In genomic region chr9:98018347-98018746, GRCh38 we compare ENCODE assay signal across 33 cellular contexts. TPM values are rescaled to one million over a fixed set of nuclear protein-coding genes. Genes with fewer than 3 reads are reported as not detected.
A peak's percentile ranks its signal among the peaks of the same experiment; 100 is the strongest.
DNase-seq lines count a peak whose midpoint lies in the region; ATAC-seq, FAIRE-seq and TF ChIP-seq lines count a peak whose summit lies in the region.
"Had no signal": no experiment of that assay in that cellular context is flagged by ENCODE, and none has a peak within 500 bp of the region (broad histone marks: within the 10 kb centered on the region; RNA-seq: fewer than 3 reads in every experiment).

No MANE protein-coding gene starts in this region.

- TF ChIP-seq EP300 in K562 (IDR thresholded peaks at IDR 0.05; ENCODE audit: low read length): no peak

- peaks cover 13% of the 10 kb centered on the region; the same call in 1 of the 2 replicates for H3K79me2 ChIP-seq in Karpas-422 (ENCODE audit: low read length)
- peaks cover 2% of the 10 kb centered on the region; the same call in 1 of the 3 replicates for H3K79me2 ChIP-seq in K562 (ENCODE audit: control insufficient read depth, insufficient read depth, low read length)

- H3K27ac ChIP-seq in CD8-positive, alpha-beta T cell (ENCODE audit: low read depth, low read length): no peak overlapping the region
- H3K27ac ChIP-seq in Karpas-422 (ENCODE audit: low read length): peak overlapping the region; percentile 81
- no peak overlapping the region for H3K27ac ChIP-seq in K562 (ENCODE audit: extremely low read depth, low read depth, low read length)
- H3K27ac ChIP-seq in prostate gland: no peak overlapping the region
- H3K27ac ChIP-seq: ovary, stomach had no signal

- no peaks in the 10 kb centered on the region for H3K9me2 ChIP-seq in Karpas-422 (replicated peaks; ENCODE audit: insufficient read depth, low read length)

- 80% methylated on average over 5 of the region's 5 CpGs for WGBS in K562 (ENCODE audit: insufficient coverage, low coverage, missing lambda C conversion rate)
- WGBS in prostate gland: 51% methylated on average over 5 of the region's 5 CpGs

- no peaks in the 10 kb centered on the region for H3K9me3 ChIP-seq in CD8-positive, alpha-beta T cell (ENCODE audit: low read length)
- no peaks in the 10 kb centered on the region for H3K9me3 ChIP-seq in Karpas-422 (ENCODE audit: low read length)
- no peaks in the 10 kb centered on the region for H3K9me3 ChIP-seq in K562 (replicated peaks; ENCODE audit: control insufficient read depth, insufficient read depth, low read depth, low read length)
- H3K9me3 ChIP-seq in prostate gland: no peaks in the 10 kb centered on the region
- H3K9me3 ChIP-seq: colonic mucosa, ovary, Peyer's patch, stomach had no signal

- intact Hi-C loops in CD8-positive, alpha-beta T cell (cut with DNase I, micrococcal nuclease): no loop called here
- intact Hi-C loops in K562 (cut with micrococcal nuclease) (no loop called here), prostate gland (cut with DNase I) (no loop called here)

- no peaks in the 10 kb centered on the region for H3K9me1 ChIP-seq in K562 (ENCODE audit: control insufficient read depth, insufficient read depth, low read length)

- TF ChIP-seq POLR2A in K562 (conservative IDR thresholded peaks at IDR 0.05) (peak; percentile 32; the same call in 1 of the 2 replicates), prostate gland (IDR thresholded peaks at IDR 0.05) (no peak)

- H3K4me2 ChIP-seq in Karpas-422 (ENCODE audit: low read depth, low read length, poor library complexity, severe bottlenecking) (no peak overlapping the region), K562 (ENCODE audit: insufficient read depth, low read length) (no peak overlapping the region)

- H3K27me3 ChIP-seq in CD8-positive, alpha-beta T cell (ENCODE audit: insufficient read depth, low read length): no peaks in the 10 kb centered on the region
- H3K27me3 ChIP-seq in Karpas-422 (ENCODE audit: low read length): no peaks in the 10 kb centered on the region
- H3K27me3 ChIP-seq in K562 (ENCODE audit: control insufficient read depth in 2 of 2, insufficient read depth in 2 of 2, low read length in 2 of 2): no peaks in the 10 kb centered on the region
- no peaks in the 10 kb centered on the region for H3K27me3 ChIP-seq in prostate gland (replicated peaks; ENCODE audit: insufficient read depth)
- H3K27me3 ChIP-seq: colonic mucosa, ovary, Peyer's patch, stomach had no signal

- no peaks in the 10 kb centered on the region for H3K4me1 ChIP-seq in CD8-positive, alpha-beta T cell (ENCODE audit: insufficient read depth, low read length)
- peaks cover 80% of the 10 kb centered on the region for H3K4me1 ChIP-seq in Karpas-422 (ENCODE audit: low read length)
- no peaks in the 10 kb centered on the region; a peak in 1 of 5 replicates for H3K4me1 ChIP-seq in K562 (replicated peaks in 1 of 2; ENCODE audit: control insufficient read depth in 2 of 2, insufficient read depth in 2 of 2, low read length in 2 of 2)
- no peaks in the 10 kb centered on the region for H3K4me1 ChIP-seq in prostate gland (replicated peaks)
- H3K4me1 ChIP-seq: colonic mucosa, stomach had no signal

- DNase-seq in CD8-positive, alpha-beta T cell: no peak
- DNase-seq in Karpas-422 (no peak), K562 (ENCODE audit: extremely low read depth in 1 of 4, low spot score in 3 of 4) (no peak), prostate gland (ENCODE audit: low spot score) (peak; percentile 17), cerebellar cortex (ENCODE audit: low spot score) (no peak), cortex of kidney (lab: John Stamatoyannopoulos, UW) (no peak)
- DNase-seq in stimulated activated CD4-positive, alpha-beta T cell treated with anti-CD3 and anti-CD28 coated beads, Interleukin-1b, Interleukin-23, amount 100 ng/mL, for 48 hours: no peak
- DNase-seq: activated CD4-positive, alpha-beta T cell treated with anti-CD3 and anti-CD28 coated beads for 4 hours; activated effector memory CD4-positive, alpha-beta T cell treated with anti-CD3 and anti-CD28 coated beads, Interleukin-2, amount 50 U/mL, for 16 hours; activated naive CD8-positive, alpha-beta T cell treated with anti-CD3 and anti-CD28 coated beads for 36 hours; anterior cingulate cortex; C1 segment of cervical spinal cord; Calu3; colonic mucosa; DND-41; effector CD8-positive, alpha-beta T cell; GF-D8; HCEC 1CT; hypothalamus; IMR-90; left colon; mesenchymal stem cell; NCI-H1048; NCI-H1694 treated with DMSO at 0.1 percent for 48 hours; NCI-H510A treated with DMSO at 0.1 percent for 48 hours; ovary; Peyer's patch; SIG-M5; stimulated activated CD4-positive, alpha-beta T cell treated with anti-CD3 and anti-CD28 coated beads, Interleukin-2, amount 100 ng/mL, for 48 hours had no signal

- no peaks in the 10 kb centered on the region for H3K27me3 Mint-ChIP-seq in CD8-positive, alpha-beta T cell (ENCODE audit: low read depth)
- H3K27me3 Mint-ChIP-seq: activated naive CD8-positive, alpha-beta T cell treated with anti-CD3 and anti-CD28 coated beads for 36 hours had no signal

- H3K4me3 Mint-ChIP-seq in CD8-positive, alpha-beta T cell: no peak overlapping the region
- H3K4me3 Mint-ChIP-seq: activated naive CD8-positive, alpha-beta T cell treated with anti-CD3 and anti-CD28 coated beads for 36 hours; T-helper 2 cell treated with Interferon-gamma antibody and Interleukin-4, amounts not matched to agents 5 μg/mL and 100 μg/mL, for 36 hours had no signal

- in situ Hi-C loops in K562 (cut with MboI): no loop called here

- peaks cover 68% of the 10 kb centered on the region for H3K36me3 Mint-ChIP-seq in CD8-positive, alpha-beta T cell

- H4K20me1 ChIP-seq in Karpas-422 (ENCODE audit: insufficient read depth, low read depth, low read length): no peaks in the 10 kb centered on the region
- peaks cover 4% of the 10 kb centered on the region; the same call in 1 of the 2 replicates for H4K20me1 ChIP-seq in K562 (replicated peaks; ENCODE audit: control insufficient read depth, insufficient read depth, low read length)

- no peak overlapping the region for H3K4me3 ChIP-seq in CD8-positive, alpha-beta T cell (ENCODE audit: low read depth, low read length)
- H3K4me3 ChIP-seq in Karpas-422 (ENCODE audit: low read length) (no peak overlapping the region), K562 (no peak overlapping the region), prostate gland (no peak overlapping the region)
- H3K4me3 ChIP-seq: colonic mucosa, ovary, Peyer's patch, stomach had no signal

- H3K36me3 ChIP-seq in CD8-positive, alpha-beta T cell (ENCODE audit: insufficient read depth, low read length): peaks cover 36% of the 10 kb centered on the region
- H3K36me3 ChIP-seq in Karpas-422 (ENCODE audit: insufficient read depth, low read length) (peaks cover 58% of the 10 kb centered on the region), K562 (ENCODE audit: control insufficient read depth, insufficient read depth, low read length) (peaks cover 77% of the 10 kb centered on the region), prostate gland (peaks cover 6 to 9% of the 10 kb centered on the region in 2 donors)
- H3K36me3 ChIP-seq: ovary had no signal

- peak; percentile 32 for FAIRE-seq in K562 (lab: Jason Lieb, UNC)
- FAIRE-seq: bronchial epithelial cell had no signal

- no peak overlapping the region for H3K9ac ChIP-seq in Karpas-422 (ENCODE audit: low read length)
- no peak overlapping the region for H3K9ac ChIP-seq in K562 (ENCODE audit: insufficient read depth in 1 of 2, low read depth in 2 of 2, low read length in 2 of 2)

- H2AFZ ChIP-seq in Karpas-422 (ENCODE audit: low read length) (no peak overlapping the region), K562 (ENCODE audit: low read depth, low read length) (no peak overlapping the region)

- no peak for TF ChIP-seq RAD21 in K562 (CRISPR knock-in tag; conservative IDR thresholded peaks at IDR 0.05 in 1 of 2, IDR thresholded peaks at IDR 0.05 in 1 of 2)

- no peaks in the 10 kb centered on the region for H3K9me3 Mint-ChIP-seq in CD8-positive, alpha-beta T cell
- H3K9me3 Mint-ChIP-seq: activated naive CD8-positive, alpha-beta T cell treated with anti-CD3 and anti-CD28 coated beads for 36 hours; T-helper 2 cell treated with Interferon-gamma antibody and Interleukin-4, amounts not matched to agents 5 μg/mL and 100 μg/mL, for 36 hours had no signal

- no TSS peak for BruUV-seq in K562 (replicated peaks; lab: Mats Ljungman, UMichigan)

- peak overlapping the region; percentile 2 for H3K27ac Mint-ChIP-seq in CD8-positive, alpha-beta T cell
- H3K27ac Mint-ChIP-seq: T-helper 2 cell treated with Interferon-gamma antibody and Interleukin-4, amounts not matched to agents 5 μg/mL and 100 μg/mL, for 36 hours had no signal

- CTCF ChIA-PET in CD8-positive, alpha-beta T cell (lab: Charles Lee): interaction anchor here (0.7 to 4.4 kb wide), 4 partner anchors 12 to 131 kb away, joined by 3 to 21 read pairs (median 4); partner anchors contain the start of gene TRMO
- CTCF ChIA-PET in K562 (lab: Yijun Ruan, JAX; ENCODE audit: low intra/inter-chr PET ratio): no interaction called here

- no peak for ATAC-seq in CD8-positive, alpha-beta T cell
- ATAC-seq in K562: peak; percentile 4
- ATAC-seq: left colon, sciatic nerve had no signal

- H3K4me1 Mint-ChIP-seq in CD8-positive, alpha-beta T cell (ENCODE audit: low read depth): no peaks in the 10 kb centered on the region

- no peak for TF ChIP-seq CTCF in CD8-positive, alpha-beta T cell (IDR thresholded peaks at IDR 0.05)
- no peak for TF ChIP-seq CTCF in K562 (IDR thresholded peaks at IDR 0.05 in 2 of 3, conservative IDR thresholded peaks at IDR 0.05 in 1 of 3; ENCODE audit: insufficient read depth in 2 of 3, low read depth in 1 of 3, low read length in 3 of 3)
- no peak for TF ChIP-seq CTCF in prostate gland (IDR thresholded peaks at IDR 0.05)

- POLR2A ChIA-PET in CD8-positive, alpha-beta T cell (lab: Charles Lee): no interaction called here
- POLR2A ChIA-PET in K562 (lab: Yijun Ruan, JAX): interaction anchor here (0.6 to 2.3 kb wide), 5 partner anchors 10 to 59 kb away, joined by 3 to 12 read pairs (median 4); no protein-coding TSS in a partner anchor

RNA-seq across cellular contexts. Expression of gene ANP32B, which starts 35.2 kb away (rescaled TPM):
- 100 to 1,000 TPM; 168 to 177 TPM for total RNA-seq in CD8-positive, alpha-beta T cell
- 29.1 and 76.3 TPM in 2 replicates for total RNA-seq in Karpas-422 (2014; rRNA removed; shearing (Covaris generic); ENCODE audit: low replicate concordance)
- total RNA-seq in K562 (2011; cell fraction: chromatin; rRNA removed; ENCODE audit: low replicate concordance): 103 and 181 TPM in 2 replicates
- total RNA-seq in K562 (2011; cell fraction: nucleolus; rRNA removed): 53.9 and 79.2 TPM in 2 replicates
- 96.2 and 106 TPM in 2 replicates for total RNA-seq in K562 (2011; cell fraction: nucleoplasm; rRNA removed)
- total RNA-seq in K562 (2014; rRNA removed): 90.3 and 90.7 TPM in 2 replicates
- 80.3 and 96.1 TPM in 2 replicates for total RNA-seq in K562 (2014; rRNA removed; fragmentation: Illumina TruSeq; extraction: Trizol)
- 68.9 and 78.4 TPM in 2 replicates for total RNA-seq in K562 (2015; rRNA removed; fragmentation: Illumina TruSeq; extraction: Trizol)
- total RNA-seq in K562 (2021): 384 and 454 TPM in 2 replicates
- 135 and 147 TPM in 2 replicates for polyA plus RNA-seq in K562 (2011; rRNA removed)
- 19.4 and 46.5 TPM in 2 replicates for polyA plus RNA-seq in K562 (2011; cell fraction: cytosol; rRNA removed)
- polyA plus RNA-seq in K562 (2011; cell fraction: nucleus; rRNA removed): 41.5 and 53.7 TPM in 2 replicates
- polyA plus RNA-seq in K562 (2012): 595 and 725 TPM in 2 replicates
- 711 and 815 TPM in 2 replicates for polyA plus RNA-seq in K562 (2014; fragmentation: Illumina TruSeq; extraction: Trizol)
- polyA plus RNA-seq in K562 (2014; fragmentation: Nextera tagmentation; extraction: Ambion mirVana): 100 to 1,000 TPM in 1 of 2 experiments, 10 to 100 TPM in 1; 87.2 to 141 TPM
- polyA plus RNA-seq in K562 (2014; rRNA removed): 331 and 380 TPM in 2 replicates
- 117 and 146 TPM in 2 replicates for polyA minus RNA-seq in K562 (2011; rRNA and poly(A)+ RNA removed)
- 105 and 106 TPM in 2 replicates for polyA minus RNA-seq in K562 (2011; cell fraction: cytosol; rRNA and poly(A)+ RNA removed)
- 31.2 and 52.8 TPM in 2 replicates for polyA minus RNA-seq in K562 (2011; cell fraction: nucleus; rRNA and poly(A)+ RNA removed)
- total RNA-seq in prostate gland: 10 to 100 TPM; 22.5 to 25.1 TPM

RNA-seq across cellular contexts. Expression of gene NANS, which starts 38.2 kb away (rescaled TPM):
- 10 to 100 TPM; 84.6 to 92.5 TPM for total RNA-seq in CD8-positive, alpha-beta T cell
- 77.9 and 135 TPM in 2 replicates for total RNA-seq in Karpas-422 (2014; rRNA removed; shearing (Covaris generic); ENCODE audit: low replicate concordance)
- total RNA-seq in K562 (2011; cell fraction: chromatin; rRNA removed; ENCODE audit: low replicate concordance): 95.6 and 146 TPM in 2 replicates
- 97.0 and 106 TPM in 2 replicates for total RNA-seq in K562 (2011; cell fraction: nucleolus; rRNA removed)
- total RNA-seq in K562 (2011; cell fraction: nucleoplasm; rRNA removed): 94.6 and 118 TPM in 2 replicates
- total RNA-seq in K562 (2014; rRNA removed) (181 and 197 TPM in 2 replicates), K562 (2014; rRNA removed; fragmentation: Illumina TruSeq; extraction: Trizol) (124 and 133 TPM in 2 replicates), K562 (2015; rRNA removed; fragmentation: Illumina TruSeq; extraction: Trizol) (151 and 156 TPM in 2 replicates), K562 (2021) (127 and 133 TPM in 2 replicates), prostate gland (100 to 1,000 TPM; 160 to 318 TPM)
- polyA plus RNA-seq in K562 (2011; rRNA removed) (124 and 143 TPM in 2 replicates), K562 (2014; fragmentation: Illumina TruSeq; extraction: Trizol) (137 TPM in 2 replicates), K562 (2014; fragmentation: Nextera tagmentation; extraction: Ambion mirVana) (10 to 100 TPM; 37.1 to 64.3 TPM), K562 (2014; rRNA removed) (127 and 141 TPM in 2 replicates)
- polyA plus RNA-seq in K562 (2011; cell fraction: cytosol; rRNA removed): 138 and 150 TPM in 2 replicates
- polyA plus RNA-seq in K562 (2011; cell fraction: nucleus; rRNA removed): 49.2 and 61.9 TPM in 2 replicates
- 189 and 211 TPM in 2 replicates for polyA plus RNA-seq in K562 (2012)
- polyA minus RNA-seq in K562 (2011; rRNA and poly(A)+ RNA removed): 139 and 167 TPM in 2 replicates
- polyA minus RNA-seq in K562 (2011; cell fraction: cytosol; rRNA and poly(A)+ RNA removed): 63.5 and 72.7 TPM in 2 replicates
- polyA minus RNA-seq in K562 (2011; cell fraction: nucleus; rRNA and poly(A)+ RNA removed): 26.9 and 42.3 TPM in 2 replicates
